18 cellular contexts compared by ENCODE assay signal in the genomic region with DNA sequence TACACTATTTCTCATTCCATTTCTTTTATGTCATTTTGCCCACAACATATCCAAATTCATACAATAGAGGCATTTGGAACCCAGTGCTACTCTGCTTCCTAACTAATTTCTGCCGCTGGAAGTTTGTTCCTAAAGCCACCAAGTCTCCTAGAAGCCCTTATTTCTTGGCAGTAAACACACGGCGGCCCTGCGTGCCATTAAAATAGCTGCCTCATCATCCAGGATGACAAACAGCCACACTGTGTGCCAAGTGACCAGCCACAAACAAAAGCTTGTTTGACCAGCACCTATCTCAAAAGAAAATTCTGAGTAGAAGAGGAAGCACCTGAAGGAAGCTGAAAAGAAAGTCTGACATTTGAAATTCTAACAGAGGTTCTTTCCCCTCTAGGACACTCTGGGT.
DNase-seq lines count a peak whose midpoint lies in the region; ATAC-seq and TF ChIP-seq lines count a peak whose summit lies in the region.
"Had no signal": no experiment of that assay in that cellular context is flagged by ENCODE, and none has a peak within 500 bp of the region (broad histone marks: within the 10 kb centered on the region; RNA-seq: fewer than 3 reads in every experiment).

No MANE protein-coding gene starts in this region.

- H3K4me1 ChIP-seq in DOHH2 (ENCODE audit: control insufficient read depth, low read length) (peaks cover 100% of the 10 kb centered on the region), PC-3 (ENCODE audit: insufficient read depth, low read length) (peaks cover 3% of the 10 kb centered on the region; the same call in 1 of the 2 replicates)

- H3K79me2 ChIP-seq in DOHH2 (ENCODE audit: control insufficient read depth, low read length) (peaks cover 100% of the 10 kb centered on the region), PC-3 (ENCODE audit: low read length) (no peaks in the 10 kb centered on the region)

- H3K9me3 ChIP-seq in DOHH2 (ENCODE audit: control insufficient read depth, insufficient read depth, low read length) (no peaks in the 10 kb centered on the region), PC-3 (ENCODE audit: low read length) (no peaks in the 10 kb centered on the region)
- H3K9me3 ChIP-seq: HAP-1 had no signal

- DNase-seq in PC-3 (peak; percentile 38), left ventricle myocardium superior (peak; percentile 74), SHP77 (lab: John Stamatoyannopoulos, UW) (no peak), SIG-M5 treated with dmso at 0.1 percent for 504 hours (lab: John Stamatoyannopoulos, UW; ENCODE audit: unreplicated experiment) (no peak), HT-29 (ENCODE audit: low spot score) (no peak)
- DNase-seq: COR-L47, DMS79 treated with DMSO at 0.1 percent for 48 hours, GM23248, NCI-H1105, NCI-H2029 treated with DMSO at 0.1 percent for 48 hours, NCI-H345, NCI-H524, NCI-H774 had no signal

- peaks cover 90% of the 10 kb centered on the region for H3K4me1 Mint-ChIP-seq in stimulated activated memory B cell treated with anti-CD40 and anti-IgM and Interleukin-4, amounts not matched to agents 10 μg/mL and 1 μg/mL and 100 μg/mL, for 72 hours

- H4K20me1 ChIP-seq in DOHH2 (ENCODE audit: control insufficient read depth, insufficient read depth, low read depth, low read length) (peaks cover 25% of the 10 kb centered on the region), PC-3 (ENCODE audit: low read length) (no peaks in the 10 kb centered on the region)

- H3K27me3 ChIP-seq in DOHH2 (ENCODE audit: control insufficient read depth, low read length): no peaks in the 10 kb centered on the region
- H3K27me3 ChIP-seq in PC-3 (ENCODE audit: low read length): no peaks in the 10 kb centered on the region

- no peak overlapping the region for H2AFZ ChIP-seq in PC-3 (ENCODE audit: low read length)
- H2AFZ ChIP-seq: GM23248 had no signal

- H3K27me3 Mint-ChIP-seq in stimulated activated memory B cell treated with anti-CD40 and anti-IgM and Interleukin-4, amounts not matched to agents 10 μg/mL and 1 μg/mL and 100 μg/mL, for 72 hours: no peaks in the 10 kb centered on the region

- TF ChIP-seq CTCF in DOHH2 (IDR thresholded peaks at IDR 0.05; ENCODE audit: low read depth, low read length, poor library complexity, severe bottlenecking): no peak
- TF ChIP-seq CTCF in PC-3 (conservative IDR thresholded peaks at IDR 0.05; ENCODE audit: low read depth, low read length): no peak

- POLR2A ChIA-PET in PC-3 (lab: Charles Lee; ENCODE audit: unreplicated experiment): no interaction called here

- intact Hi-C loops in PC-3 (cut with micrococcal nuclease): no loop called here
- intact Hi-C loops in left ventricle myocardium superior (cut with micrococcal nuclease): no loop called here

- H3K9me2 ChIP-seq in DOHH2 (replicated peaks; ENCODE audit: control insufficient read depth, low read length): no peaks in the 10 kb centered on the region
- H3K9me2 ChIP-seq in PC-3 (replicated peaks; ENCODE audit: low read length): no peaks in the 10 kb centered on the region

- peak overlapping the region; percentile 35 for H3K4me3 Mint-ChIP-seq in stimulated activated memory B cell treated with anti-CD40 and anti-IgM and Interleukin-4, amounts not matched to agents 10 μg/mL and 1 μg/mL and 100 μg/mL, for 72 hours

- no peak overlapping the region for H3K9ac ChIP-seq in PC-3 (ENCODE audit: low read length)
- H3K9ac ChIP-seq: GM23248, KMS-11 had no signal

- BruUV-seq in PC-3 (replicated peaks; lab: Mats Ljungman, UMichigan): no TSS peak

- H3K9me3 Mint-ChIP-seq in stimulated activated memory B cell treated with anti-CD40 and anti-IgM and Interleukin-4, amounts not matched to agents 10 μg/mL and 1 μg/mL and 100 μg/mL, for 72 hours: no peaks in the 10 kb centered on the region

- H3K27ac Mint-ChIP-seq in stimulated activated memory B cell treated with anti-CD40 and anti-IgM and Interleukin-4, amounts not matched to agents 10 μg/mL and 1 μg/mL and 100 μg/mL, for 72 hours: peak overlapping the region; percentile 88

- H3F3A ChIP-seq in DOHH2 (ENCODE audit: control insufficient read depth, insufficient read depth) (peaks cover 34% of the 10 kb centered on the region), PC-3 (ENCODE audit: low read length, unreplicated experiment) (no peaks in the 10 kb centered on the region)

- H3K4me2 ChIP-seq in DOHH2 (ENCODE audit: low read length): peak overlapping the region; percentile 5; the same call in 1 of the 2 replicates
- no peak overlapping the region for H3K4me2 ChIP-seq in PC-3 (ENCODE audit: low read length)
- H3K4me2 ChIP-seq: KMS-11 had no signal

- CTCF ChIA-PET in PC-3 (lab: Charles Lee): no interaction called here

- H3K36me3 Mint-ChIP-seq in stimulated activated memory B cell treated with anti-CD40 and anti-IgM and Interleukin-4, amounts not matched to agents 10 μg/mL and 1 μg/mL and 100 μg/mL, for 72 hours: peaks cover 41% of the 10 kb centered on the region

- H3K36me3 ChIP-seq in DOHH2 (ENCODE audit: control insufficient read depth, low read length): peaks cover 96% of the 10 kb centered on the region
- H3K36me3 ChIP-seq in PC-3 (ENCODE audit: low read depth, low read length): no peaks in the 10 kb centered on the region
- H3K36me3 ChIP-seq: HAP-1 had no signal

- H3K27ac ChIP-seq in DOHH2 (ENCODE audit: low read depth, low read length) (peak overlapping the region; percentile 14; the same call in 1 of the 2 replicates), PC-3 (ENCODE audit: low read length) (no peak overlapping the region)
- H3K27ac ChIP-seq: GM23248, KMS-11, SK-N-MC had no signal

- no peak for ATAC-seq in PC-3
- ATAC-seq in left ventricle myocardium superior: peak; percentile 57
- peak; percentile 22 for ATAC-seq in stimulated activated memory B cell treated with anti-CD40 and anti-IgM and Interleukin-4, amounts not matched to agents 10 μg/mL and 1 μg/mL and 100 μg/mL, for 72 hours

- no peak overlapping the region for H3K4me3 ChIP-seq in DOHH2 (ENCODE audit: low read length)
- H3K4me3 ChIP-seq in PC-3 (ENCODE audit: low read length): no peak overlapping the region
- H3K4me3 ChIP-seq: GM23248, HAP-1, SK-N-MC had no signal

Comparison
In these comparisons a context has a peak if more than half of its experiments do, and no peak if none do; other contexts are left out.
1. DNase-seq: peak in PC-3 (single experiment) and left ventricle myocardium superior (single experiment); none in SHP77 (0 of 2), SIG-M5 treated with dmso at 0.1 percent for 504 hours (single experiment) and HT-29 (single experiment).